In the genomic region with DNA sequence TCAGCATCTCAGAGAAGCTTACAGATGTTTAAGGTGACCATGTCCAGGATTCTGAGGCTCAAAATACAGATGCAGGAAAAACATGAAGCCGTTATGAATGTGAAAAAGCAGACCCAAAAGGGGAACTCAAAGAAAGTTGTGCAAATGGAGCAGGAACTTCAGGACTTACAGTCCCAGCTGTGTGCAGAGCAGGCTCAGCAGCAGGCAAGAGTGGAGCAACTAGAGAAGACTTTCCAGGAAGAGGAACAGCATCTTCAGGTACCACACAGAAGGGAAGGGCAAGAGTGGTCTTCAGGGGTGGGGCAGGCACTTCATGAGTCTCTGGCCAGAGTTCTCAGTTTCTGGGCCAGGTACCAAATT, we compare ENCODE assay signal across 19 cellular contexts. TPM values are rescaled to one million over a fixed set of nuclear protein-coding genes. Genes with fewer than 3 reads are reported as not detected.
DNase-seq lines count a peak whose midpoint lies in the region; ATAC-seq and TF ChIP-seq lines count a peak whose summit lies in the region.
"Had no signal": no experiment of that assay in that cellular context is flagged by ENCODE, and none has a peak within 500 bp of the region (broad histone marks: within the 10 kb centered on the region; RNA-seq: fewer than 3 reads in every experiment).

No MANE protein-coding gene starts in this region.

- H3K9me3 ChIP-seq in T-helper 17 cell (ENCODE audit: control insufficient read depth, low read length, poor library complexity, severe bottlenecking), result no peaks in the 10 kb centered on the region
- no peaks in the 10 kb centered on the region for H3K9me3 ChIP-seq in lower lobe of right lung
- H3K9me3 ChIP-seq: BLaER1 treated with 17β-estradiol and CSF1 and Interleukin-3, amounts not matched to agents 10 nM and 100 nM; colonic mucosa had no signal

- peaks cover 12% of the 10 kb centered on the region for H3K4me1 Mint-ChIP-seq in activated CD4-positive, alpha-beta T cell treated with anti-CD3 and anti-CD28 coated beads, Interleukin-2, amount 10 ng/mL, durations not matched to agents 24 days and 14 days
- H3K4me1 Mint-ChIP-seq in T-helper 17 cell, result peaks cover 15% of the 10 kb centered on the region

- peaks cover 37% of the 10 kb centered on the region for H3K36me3 Mint-ChIP-seq in activated CD4-positive, alpha-beta T cell treated with anti-CD3 and anti-CD28 coated beads, Interleukin-2, amount 10 ng/mL, durations not matched to agents 24 days and 14 days (ENCODE audit: low read depth)
- H3K36me3 Mint-ChIP-seq in T-helper 17 cell (ENCODE audit: low read depth), result peaks cover 15% of the 10 kb centered on the region

- peaks cover 32% of the 10 kb centered on the region for H3K4me1 ChIP-seq in lower lobe of right lung
- H3K4me1 ChIP-seq: colonic mucosa had no signal

- no peak overlapping the region for H3K4me3 Mint-ChIP-seq in activated CD4-positive, alpha-beta T cell treated with anti-CD3 and anti-CD28 coated beads, Interleukin-2, amount 10 ng/mL, durations not matched to agents 24 days and 14 days
- H3K4me3 Mint-ChIP-seq in T-helper 17 cell, result no peak overlapping the region
- H3K4me3 Mint-ChIP-seq: neural crest cell; stimulated activated memory B cell treated with anti-CD40 and anti-IgM and Interleukin-4, amounts not matched to agents 10 μg/mL and 1 μg/mL and 100 μg/mL, for 72 hours had no signal

- no peaks in the 10 kb centered on the region for H3K27me3 ChIP-seq in HL-60 (ENCODE audit: insufficient read depth, poor library complexity, severe bottlenecking)
- H3K27me3 ChIP-seq in lower lobe of right lung (ENCODE audit: low read depth), result no peaks in the 10 kb centered on the region
- H3K27me3 ChIP-seq: BLaER1 treated with 17β-estradiol and CSF1 and Interleukin-3, amounts not matched to agents 10 nM and 100 nM; colonic mucosa had no signal

- no peak for ATAC-seq in T-helper 17 cell
- peak; percentile 22 to 52 for ATAC-seq in lower lobe of right lung
- ATAC-seq in GM21515 (IDR thresholded peaks at IDR 0.05; ENCODE audit: unreplicated experiment), result no peak
- ATAC-seq in GM18870 (IDR thresholded peaks at IDR 0.05; ENCODE audit: unreplicated experiment), result no peak
- no peak for ATAC-seq in GM21423 (IDR thresholded peaks at IDR 0.05; ENCODE audit: unreplicated experiment)

- intact Hi-C loops in activated CD4-positive, alpha-beta T cell treated with anti-CD3 and anti-CD28 coated beads, Interleukin-2, amount 10 ng/mL, durations not matched to agents 24 days and 14 days (cut with micrococcal nuclease), result no loop called here
- intact Hi-C loops in lower lobe of right lung (cut with DNase I), result no loop called here

- DNase-seq in activated CD4-positive, alpha-beta T cell treated with anti-CD3 and anti-CD28 coated beads, Interleukin-2, amount 10 ng/mL, durations not matched to agents 24 days and 14 days, result no peak
- no peak for DNase-seq in activated CD4-positive, alpha-beta T cell treated with anti-CD3 and anti-CD28 coated beads for 48 hours
- DNase-seq in HL-60 (ENCODE audit: low read depth in 1 of 2, low spot score in 1 of 2) (peak in 1 of 2 experiments; percentile 76), T-helper 17 cell (no peak), lower lobe of right lung (no peak)
- DNase-seq: amygdala; colonic mucosa; DMS153; H7; NCI-H1930; NCI-H524; PC-3; stimulated activated CD4-positive, alpha-beta T cell treated with anti-CD3 and anti-CD28 coated beads, Interleukin-12 subunit alpha, Interleukin-12 subunit beta, amount 100 ng/mL, for 4 hours had no signal

- no peaks in the 10 kb centered on the region for H3K9me3 Mint-ChIP-seq in activated CD4-positive, alpha-beta T cell treated with anti-CD3 and anti-CD28 coated beads, Interleukin-2, amount 10 ng/mL, durations not matched to agents 24 days and 14 days
- H3K9me3 Mint-ChIP-seq: neural crest cell; stimulated activated memory B cell treated with anti-CD40 and anti-IgM and Interleukin-4, amounts not matched to agents 10 μg/mL and 1 μg/mL and 100 μg/mL, for 72 hours had no signal

- H3K27me3 Mint-ChIP-seq in activated CD4-positive, alpha-beta T cell treated with anti-CD3 and anti-CD28 coated beads, Interleukin-2, amount 10 ng/mL, durations not matched to agents 24 days and 14 days, result no peaks in the 10 kb centered on the region
- no peaks in the 10 kb centered on the region for H3K27me3 Mint-ChIP-seq in T-helper 17 cell
- H3K27me3 Mint-ChIP-seq: stimulated activated memory B cell treated with anti-CD40 and anti-IgM and Interleukin-4, amounts not matched to agents 10 μg/mL and 1 μg/mL and 100 μg/mL, for 72 hours had no signal

- TF ChIP-seq CTCF in HL-60 (IDR thresholded peaks at IDR 0.05; ENCODE audit: insufficient read depth, low read length) (no peak), lower lobe of right lung (IDR thresholded peaks at IDR 0.05) (no peak)

- H3K4me3 ChIP-seq in HL-60 (replicated peaks; ENCODE audit: insufficient read depth, low read length), result no peak overlapping the region
- no peak overlapping the region for H3K4me3 ChIP-seq in lower lobe of right lung
- H3K4me3 ChIP-seq: BLaER1 treated with 17β-estradiol and CSF1 and Interleukin-3, amounts not matched to agents 10 nM and 100 nM; colonic mucosa had no signal

- peak overlapping the region; percentile 41 for H3K27ac ChIP-seq in HL-60 (replicated peaks)
- peak overlapping the region; percentile 28 for H3K27ac ChIP-seq in lower lobe of right lung
- H3K27ac ChIP-seq: BLaER1 treated with 17β-estradiol and CSF1 and Interleukin-3, amounts not matched to agents 10 nM and 100 nM; colonic mucosa had no signal

- H3K27ac Mint-ChIP-seq in activated CD4-positive, alpha-beta T cell treated with anti-CD3 and anti-CD28 coated beads, Interleukin-2, amount 10 ng/mL, durations not matched to agents 24 days and 14 days, result peak overlapping the region; percentile 10
- peak overlapping the region; percentile 24 for H3K27ac Mint-ChIP-seq in T-helper 17 cell
- H3K27ac Mint-ChIP-seq: stimulated activated memory B cell treated with anti-CD40 and anti-IgM and Interleukin-4, amounts not matched to agents 10 μg/mL and 1 μg/mL and 100 μg/mL, for 72 hours had no signal

- peaks cover 23% of the 10 kb centered on the region for H3K36me3 ChIP-seq in lower lobe of right lung
- H3K36me3 ChIP-seq: colonic mucosa had no signal

RNA-seq across cellular contexts. Expression of a gene that starts 15.2 kb away (rescaled TPM):
- 29.4 and 32.0 TPM in 2 replicates for total RNA-seq in activated CD4-positive, alpha-beta T cell treated with anti-CD3 and anti-CD28 coated beads, Interleukin-2, amount 10 ng/mL, durations not matched to agents 24 days and 14 days
- total RNA-seq in T-helper 17 cell (10 to 100 TPM in 1 of 2 donors, 1 to 10 TPM in 1; 8.5 to 12.0 TPM), lower lobe of right lung (13.1 TPM)

Comparison
In these comparisons a context has a peak if more than half of its experiments do, and no peak if none do; other contexts are left out.
1. ATAC-seq: peak in lower lobe of right lung (2 of 2); none in T-helper 17 cell (single experiment), GM21515 (single experiment), GM18870 (single experiment) and GM21423 (single experiment).